8 cellular contexts compared by ENCODE assay signal in genomic region chr22:39152511-39153219, GRCh38. TPM values are rescaled to one million over a fixed set of nuclear protein-coding genes. Genes with fewer than 3 reads are reported as not detected.
DNase-seq lines count a peak whose midpoint lies in the region; ATAC-seq and TF ChIP-seq lines count a peak whose summit lies in the region.

Gene CBX7, minus strand, starts transcription at chr22:39152680. Its CDS starts 236 bp downstream, at chr22:39152444.

- no peak for TF ChIP-seq CTCF in CD14-positive monocyte (IDR thresholded peaks at IDR 0.05)
- TF ChIP-seq CTCF in mesothelial cell of epicardium (IDR thresholded peaks at IDR 0.05; ENCODE audit: unreplicated experiment): no peak

- intact Hi-C loops in CD14-positive monocyte (cut with micrococcal nuclease): loop anchor here (2.0 to 5.0 kb wide), 3 partner anchors 160 to 370 kb away; partner anchors contain the start of genes ATF4 (in 1 of the 2) and CBX6 (in 1 of the 2)

- H3K27ac Mint-ChIP-seq in CD14-positive monocyte (peak within 1 kb of the TSS in 6 of 7 donors; percentile 37 to 84 (median 72)), mesothelial cell of epicardium (peak within 1 kb of the TSS; percentile 65)

- no peaks in the 10 kb centered on the region for H3K4me1 ChIP-seq in endocrine pancreas (ENCODE audit: control insufficient read depth, insufficient read depth, low read length)

- H3K4me3 ChIP-seq in endocrine pancreas (ENCODE audit: control insufficient read depth, insufficient read depth, low read length): peak within 1 kb of the TSS; percentile 38

- H3K27me3 ChIP-seq in endocrine pancreas (ENCODE audit: control insufficient read depth, insufficient read depth, low read length): no peaks in the 10 kb centered on the region

- no peaks in the 10 kb centered on the region for H3K36me3 ChIP-seq in endocrine pancreas (ENCODE audit: control insufficient read depth, insufficient read depth, low read length)

- peaks cover 36 to 44% (median 38%) of the 10 kb centered on the region in 3 donors for H3K27me3 Mint-ChIP-seq in CD14-positive monocyte (ENCODE audit: low read depth in 3 of 3)
- peaks cover 30% of the 10 kb centered on the region for H3K27me3 Mint-ChIP-seq in mesothelial cell of epicardium (ENCODE audit: low read depth)

- DNase-seq in CD14-positive monocyte (ENCODE audit: low spot score) (peak; percentile 91), NOMO-1 (lab: John Stamatoyannopoulos, UW; ENCODE audit: unreplicated experiment in 2 of 2) (peak; percentile 86 to 89), mesothelial cell of epicardium (ENCODE audit: low spot score in 2 of 2, unreplicated experiment in 2 of 2) (peak; percentile 74 to 87)
- DNase-seq in activated CD8-positive, alpha-beta memory T cell treated with anti-CD3 and anti-CD28 coated beads, Interleukin-2, amount 50 U/mL, for 1 hour (ENCODE audit: extremely low read depth): peak; percentile 69
- peak; percentile 83 to 98 for DNase-seq in stimulated activated CD8-positive, alpha-beta memory T cell treated with anti-CD3 and anti-CD28 coated beads, Interleukin-2, amount 100 ng/mL, for 1 hour (ENCODE audit: low read depth in 2 of 2)

- H3K9me3 Mint-ChIP-seq in CD14-positive monocyte: peaks cover 0 to 6% (median 5%) of the 10 kb centered on the region in 7 donors
- no peaks in the 10 kb centered on the region for H3K9me3 Mint-ChIP-seq in mesothelial cell of epicardium

- H3K9ac ChIP-seq in endocrine pancreas (ENCODE audit: control insufficient read depth, insufficient read depth, low read length): peak within 1 kb of the TSS; percentile 96

- no peaks in the 10 kb centered on the region for H3K9me3 ChIP-seq in endocrine pancreas (ENCODE audit: control insufficient read depth, low read length)

- H3K4me3 Mint-ChIP-seq in CD14-positive monocyte: peak within 1 kb of the TSS; percentile 80 to 90
- H3K4me3 Mint-ChIP-seq in mesothelial cell of epicardium: peak within 1 kb of the TSS; percentile 73

- H3K4me1 Mint-ChIP-seq in CD14-positive monocyte (peaks cover 25% of the 10 kb centered on the region), mesothelial cell of epicardium (peaks cover 7% of the 10 kb centered on the region)

- H3K36me3 Mint-ChIP-seq in CD14-positive monocyte (peaks cover 11 to 16% of the 10 kb centered on the region in 2 donors), mesothelial cell of epicardium (no peaks in the 10 kb centered on the region)

- peak; percentile 79 for ATAC-seq in GM19328 (IDR thresholded peaks at IDR 0.05; ENCODE audit: unreplicated experiment)
- peak; percentile 66 for ATAC-seq in HG03520 (IDR thresholded peaks at IDR 0.05; ENCODE audit: unreplicated experiment)

RNA-seq across cellular contexts. Expression of gene CBX7, which starts in this region (rescaled TPM):
- polyA plus RNA-seq in CD14-positive monocyte: 1 to 10 TPM; 3.1 to 4.0 TPM
- 10.7 to 13.2 TPM (median 11.0 TPM) in 3 replicates for total RNA-seq in mesothelial cell of epicardium

Comparison
In these comparisons a context has a peak if more than half of its experiments do, and no peak if none do; other contexts are left out.
1. Peak in every context shown above with its lines: DNase-seq, ATAC-seq and H3K4me3 ChIP-seq.